In genomic region chr12:6771091-6771495, GRCh38 we compare ENCODE assay signal across 2 cellular contexts.
A peak's percentile ranks its signal among the peaks of the same experiment; 100 is the strongest.
TF ChIP-seq lines count a peak whose summit lies in the region.

No MANE protein-coding gene starts in this region.

TF ChIP-seq in K562, 482 proteins besides CTCF, POLR2A, EP300 and RAD21:
- TF ChIP-seq SPI1 (IDR thresholded peaks at IDR 0.05; ENCODE audit: borderline replicate concordance, low read depth, low read length) (peak; percentile 64; the same call in 1 of the 2 replicates), MYNN (IDR thresholded peaks at IDR 0.05) (peak; percentile 15; the same call in 1 of the 2 replicates), MYNN (CRISPR knock-in tag; IDR thresholded peaks at IDR 0.05) (no peak), ZNF699 (CRISPR knock-in tag; IDR thresholded peaks at IDR 0.05; ENCODE audit: insufficient replicate concordance) (no peak)

TF ChIP-seq in neural cell, 6 proteins besides CTCF, POLR2A, EP300 and RAD21:
- TF ChIP-seq REST (IDR thresholded peaks at IDR 0.05; ENCODE audit: borderline replicate concordance) (no peak), POLR2AphosphoS5 (IDR thresholded peaks at IDR 0.05) (peak; percentile 5)
